1 cellular context compared by ENCODE assay signal in genomic region chr16:57514371-57514770, GRCh38.
TF ChIP-seq lines count a peak whose summit lies in the region.

No MANE protein-coding gene starts in this region.

TF ChIP-seq in H1, 55 proteins besides CTCF, POLR2A, EP300 and RAD21:
- TF ChIP-seq SIRT6 (IDR thresholded peaks at IDR 0.05; ENCODE audit: low read length) (no peak), MAX (IDR thresholded peaks at IDR 0.05) (no peak), KDM1A (IDR thresholded peaks at IDR 0.05; ENCODE audit: borderline replicate concordance, low read length) (no peak), EGR1 (IDR thresholded peaks at IDR 0.05; ENCODE audit: borderline replicate concordance, low read depth, low read length) (no peak), MAFK (IDR thresholded peaks at IDR 0.05; ENCODE audit: low read depth, low read length) (no peak), ATF2 (IDR thresholded peaks at IDR 0.05; ENCODE audit: low read length) (no peak), SP2 (IDR thresholded peaks at IDR 0.05; ENCODE audit: low read length) (no peak), YY1 (IDR thresholded peaks at IDR 0.05; ENCODE audit: low read depth, low read length) (no peak), SP1 (IDR thresholded peaks at IDR 0.05; ENCODE audit: low read depth, low read length) (no peak), BCL11A (IDR thresholded peaks at IDR 0.05; ENCODE audit: low read depth in 2 of 2, low read length in 2 of 2) (no peak), TBP (IDR thresholded peaks at IDR 0.05; ENCODE audit: low read depth, low read length) (no peak), EZH2 (IDR thresholded peaks at IDR 0.05; ENCODE audit: low read depth, low read length, severe bottlenecking) (no peak), SRF (IDR thresholded peaks at IDR 0.05; ENCODE audit: low read depth, low read length) (no peak), TAF7 (optimal IDR thresholded peaks at IDR 0.05; ENCODE audit: borderline replicate concordance, low read depth, low read length) (no peak), SAP30 (IDR thresholded peaks at IDR 0.05; ENCODE audit: insufficient read depth, insufficient replicate concordance, low read length) (no peak), ASH2L (IDR thresholded peaks at IDR 0.05; ENCODE audit: low read length) (no peak)
